15 cellular contexts compared by ENCODE assay signal in the genomic region with DNA sequence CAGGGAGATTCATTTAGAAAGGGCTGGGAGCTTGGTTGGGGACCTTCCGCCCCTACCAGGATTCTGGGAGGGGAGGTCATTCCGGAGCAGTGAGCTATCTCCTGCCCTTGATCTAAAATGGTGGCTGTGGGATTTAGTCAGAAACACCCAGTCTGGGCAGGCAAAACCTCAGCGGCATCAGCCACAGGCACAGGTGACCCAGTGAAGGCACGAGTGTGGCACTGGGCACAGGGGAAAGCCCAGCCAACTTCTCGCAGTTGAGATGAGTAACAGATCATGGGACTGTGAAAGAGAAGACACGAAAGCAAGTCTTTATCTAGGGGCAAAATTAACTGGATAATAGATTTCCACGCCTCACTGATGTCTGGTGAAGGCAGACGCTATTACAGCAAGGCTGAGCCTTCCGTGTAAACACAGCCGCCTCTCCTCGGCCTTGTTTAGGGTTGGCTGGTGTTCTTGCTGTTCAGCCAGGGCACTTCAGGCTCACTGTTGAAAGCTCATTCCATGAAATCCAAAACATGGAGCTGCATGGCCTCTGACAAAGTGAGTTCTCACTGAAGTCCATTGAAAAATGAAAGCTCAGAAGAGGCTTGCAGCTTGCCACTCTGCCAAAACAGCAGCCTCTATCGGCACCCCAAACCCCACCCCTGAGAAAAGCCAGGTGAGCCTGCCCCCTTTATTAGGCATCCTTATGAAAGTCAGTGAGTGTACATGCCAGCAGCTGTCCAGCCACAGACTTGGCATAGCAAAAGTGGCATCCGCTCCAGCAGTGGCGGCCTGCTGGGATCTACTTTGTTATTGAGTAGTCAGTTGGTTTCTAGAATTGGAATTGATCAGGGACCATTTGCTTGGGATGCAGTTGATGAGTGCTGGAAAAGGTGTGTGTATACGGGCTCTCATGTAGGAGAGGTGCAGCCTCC.
DNase-seq lines count a peak whose midpoint lies in the region; ATAC-seq and TF ChIP-seq lines count a peak whose summit lies in the region.
"Had no signal": no experiment of that assay in that cellular context is flagged by ENCODE, and none has a peak within 500 bp of the region (broad histone marks: within the 10 kb centered on the region; RNA-seq: fewer than 3 reads in every experiment).

No MANE protein-coding gene starts in this region.

- H3K27me3 Mint-ChIP-seq in activated T-cell treated with anti-CD3 and anti-CD28 coated beads, Interleukin-2, amount 50 U/mL, for 72 hours (ENCODE audit: low read depth), result peaks cover 17% of the 10 kb centered on the region
- H3K27me3 Mint-ChIP-seq in activated T-cell treated with anti-CD3 and anti-CD28 coated beads, Interleukin-2, amount 50 U/mL, for 4 hours (ENCODE audit: low read depth), result no peaks in the 10 kb centered on the region
- H3K27me3 Mint-ChIP-seq in CD14-positive monocyte (ENCODE audit: low read depth in 3 of 3), result peaks cover 0 to 4% (median 2%) of the 10 kb centered on the region in 3 donors
- no peaks in the 10 kb centered on the region for H3K27me3 Mint-ChIP-seq in immature natural killer cell (ENCODE audit: low read depth in 3 of 3)
- H3K27me3 Mint-ChIP-seq: activated naive CD4-positive, alpha-beta T cell treated with anti-CD3 and anti-CD28 coated beads, Interleukin-2, amount 10 ng/mL, durations not matched to agents 7 days and 5 days; CD8-positive, alpha-beta memory T cell; effector memory CD8-positive, alpha-beta T cell; naive thymus-derived CD4-positive, alpha-beta T cell; stimulated activated memory B cell treated with anti-CD40 and anti-IgM and Interleukin-4, amounts not matched to agents 10 μg/mL and 1 μg/mL and 100 μg/mL, for 72 hours had no signal

- peak overlapping the region in 58 of 59 donors; percentile 1 to 95 (median 86) for H3K27ac ChIP-seq in dorsolateral prefrontal cortex
- H3K27ac ChIP-seq in tibial artery, result peak overlapping the region; percentile 37 to 49

- no peaks in the 10 kb centered on the region for H3K9me3 ChIP-seq in tibial artery

- no peaks in the 10 kb centered on the region for H3K4me1 ChIP-seq in tibial artery

- ATAC-seq in activated T-cell treated with anti-CD3 and anti-CD28 coated beads, Interleukin-2, amount 50 U/mL, for 72 hours (replicated peaks in 1 of 2), result peak; percentile 34 to 53
- ATAC-seq in activated T-cell treated with anti-CD3 and anti-CD28 coated beads, Interleukin-2, amount 50 U/mL, for 4 hours, result no peak
- ATAC-seq in HG02798 (IDR thresholded peaks at IDR 0.05; ENCODE audit: poor library complexity, unreplicated experiment), result no peak
- ATAC-seq: effector memory CD8-positive, alpha-beta T cell; naive thymus-derived CD4-positive, alpha-beta T cell; stimulated activated memory B cell treated with anti-CD40 and anti-IgM and Interleukin-4, amounts not matched to agents 10 μg/mL and 1 μg/mL and 100 μg/mL, for 72 hours; T-cell had no signal

- no peak overlapping the region for H3K4me3 Mint-ChIP-seq in activated T-cell treated with anti-CD3 and anti-CD28 coated beads, Interleukin-2, amount 50 U/mL, for 72 hours
- no peak overlapping the region for H3K4me3 Mint-ChIP-seq in activated T-cell treated with anti-CD3 and anti-CD28 coated beads, Interleukin-2, amount 50 U/mL, for 4 hours
- H3K4me3 Mint-ChIP-seq in CD14-positive monocyte, result no peak overlapping the region
- H3K4me3 Mint-ChIP-seq in immature natural killer cell, result no peak overlapping the region
- H3K4me3 Mint-ChIP-seq: activated naive CD4-positive, alpha-beta T cell treated with anti-CD3 and anti-CD28 coated beads, Interleukin-2, amount 10 ng/mL, durations not matched to agents 7 days and 5 days; CD8-positive, alpha-beta memory T cell; effector memory CD8-positive, alpha-beta T cell; naive thymus-derived CD4-positive, alpha-beta T cell; stimulated activated memory B cell treated with anti-CD40 and anti-IgM and Interleukin-4, amounts not matched to agents 10 μg/mL and 1 μg/mL and 100 μg/mL, for 72 hours; T-cell had no signal

- H3K36me3 ChIP-seq in tibial artery, result no peaks in the 10 kb centered on the region

- H3K27me3 ChIP-seq in dorsolateral prefrontal cortex, result peaks cover 0 to 63% (median under 1%) of the 10 kb centered on the region in 45 donors
- no peaks in the 10 kb centered on the region for H3K27me3 ChIP-seq in tibial artery

- H3K4me3 ChIP-seq in dorsolateral prefrontal cortex, result peak overlapping the region in 1 of 59 donors; percentile 8
- no peak overlapping the region for H3K4me3 ChIP-seq in tibial artery

- TF ChIP-seq CTCF in dorsolateral prefrontal cortex (IDR thresholded peaks at IDR 0.05 in 54 of 56, conservative IDR thresholded peaks at IDR 0.05 in 2 of 56; ENCODE audit: low read depth in 1 of 56, partially characterized antibody in 56 of 56) (no peak), tibial artery (IDR thresholded peaks at IDR 0.05) (no peak), CD14-positive monocyte (IDR thresholded peaks at IDR 0.05) (no peak)

- H3K4me1 Mint-ChIP-seq in activated T-cell treated with anti-CD3 and anti-CD28 coated beads, Interleukin-2, amount 50 U/mL, for 72 hours (ENCODE audit: low read depth), result peaks cover 6% of the 10 kb centered on the region
- H3K4me1 Mint-ChIP-seq in activated T-cell treated with anti-CD3 and anti-CD28 coated beads, Interleukin-2, amount 50 U/mL, for 4 hours (ENCODE audit: low read depth), result no peaks in the 10 kb centered on the region
- no peaks in the 10 kb centered on the region for H3K4me1 Mint-ChIP-seq in CD14-positive monocyte
- H3K4me1 Mint-ChIP-seq in immature natural killer cell, result no peaks in the 10 kb centered on the region
- H3K4me1 Mint-ChIP-seq: activated naive CD4-positive, alpha-beta T cell treated with anti-CD3 and anti-CD28 coated beads, Interleukin-2, amount 10 ng/mL, durations not matched to agents 7 days and 5 days; CD8-positive, alpha-beta memory T cell; stimulated activated memory B cell treated with anti-CD40 and anti-IgM and Interleukin-4, amounts not matched to agents 10 μg/mL and 1 μg/mL and 100 μg/mL, for 72 hours had no signal

- H3K36me3 Mint-ChIP-seq in activated T-cell treated with anti-CD3 and anti-CD28 coated beads, Interleukin-2, amount 50 U/mL, for 72 hours (ENCODE audit: insufficient read depth in 2 of 2), result no peaks in the 10 kb centered on the region
- no peaks in the 10 kb centered on the region for H3K36me3 Mint-ChIP-seq in activated T-cell treated with anti-CD3 and anti-CD28 coated beads, Interleukin-2, amount 50 U/mL, for 4 hours (ENCODE audit: insufficient read depth)
- H3K36me3 Mint-ChIP-seq in CD14-positive monocyte, result no peaks in the 10 kb centered on the region
- no peaks in the 10 kb centered on the region for H3K36me3 Mint-ChIP-seq in immature natural killer cell
- H3K36me3 Mint-ChIP-seq: stimulated activated memory B cell treated with anti-CD40 and anti-IgM and Interleukin-4, amounts not matched to agents 10 μg/mL and 1 μg/mL and 100 μg/mL, for 72 hours; T-cell had no signal

- intact Hi-C loops in dorsolateral prefrontal cortex (cut with DNase I) (loop anchor here (2.0 kb wide), 2 partner anchors 61 to 99 kb away; no protein-coding TSS in a partner anchor), tibial artery (cut with DNase I; ENCODE audit: low total_unique reads) (no loop called here), CD14-positive monocyte (cut with micrococcal nuclease) (no loop called here)

- no peaks in the 10 kb centered on the region for H3K9me3 Mint-ChIP-seq in activated T-cell treated with anti-CD3 and anti-CD28 coated beads, Interleukin-2, amount 50 U/mL, for 72 hours
- H3K9me3 Mint-ChIP-seq in activated T-cell treated with anti-CD3 and anti-CD28 coated beads, Interleukin-2, amount 50 U/mL, for 4 hours, result no peaks in the 10 kb centered on the region
- H3K9me3 Mint-ChIP-seq in CD14-positive monocyte (peaks cover 0 to 5% (median 0%) of the 10 kb centered on the region in 7 donors), immature natural killer cell (no peaks in the 10 kb centered on the region)
- H3K9me3 Mint-ChIP-seq: activated naive CD4-positive, alpha-beta T cell treated with anti-CD3 and anti-CD28 coated beads, Interleukin-2, amount 10 ng/mL, durations not matched to agents 7 days and 5 days; CD8-positive, alpha-beta memory T cell; effector memory CD8-positive, alpha-beta T cell; stimulated activated memory B cell treated with anti-CD40 and anti-IgM and Interleukin-4, amounts not matched to agents 10 μg/mL and 1 μg/mL and 100 μg/mL, for 72 hours; T-cell had no signal

- no peak for DNase-seq in activated T-cell treated with anti-CD3 and anti-CD28 coated beads, Interleukin-2, amount 50 U/mL, for 72 hours
- DNase-seq in activated T-cell treated with anti-CD3 and anti-CD28 coated beads, Interleukin-2, amount 50 U/mL, for 4 hours, result no peak
- DNase-seq in dorsolateral prefrontal cortex (peak in 1 of 10 donors; percentile 34), myocyte (ENCODE audit: low read depth) (peak; percentile 84), tibial artery (peak in 1 of 2 donors; percentile 62), CD14-positive monocyte (ENCODE audit: low spot score) (no peak), immature natural killer cell (no peak)
- DNase-seq: activated CD4-positive, CD25-positive, alpha-beta regulatory T cell; activated naive CD4-positive, alpha-beta T cell treated with anti-CD3 and anti-CD28 coated beads, Interleukin-2, amount 10 ng/mL, durations not matched to agents 7 days and 5 days; CD8-positive, alpha-beta memory T cell; effector memory CD8-positive, alpha-beta T cell; naive thymus-derived CD4-positive, alpha-beta T cell; T-cell had no signal

- H3K27ac Mint-ChIP-seq in activated T-cell treated with anti-CD3 and anti-CD28 coated beads, Interleukin-2, amount 50 U/mL, for 72 hours, result no peak overlapping the region
- H3K27ac Mint-ChIP-seq in CD14-positive monocyte, result peak overlapping the region in 1 of 7 donors; percentile 32
- H3K27ac Mint-ChIP-seq in immature natural killer cell, result no peak overlapping the region
- H3K27ac Mint-ChIP-seq: activated naive CD4-positive, alpha-beta T cell treated with anti-CD3 and anti-CD28 coated beads, Interleukin-2, amount 10 ng/mL, durations not matched to agents 7 days and 5 days; CD8-positive, alpha-beta memory T cell; stimulated activated memory B cell treated with anti-CD40 and anti-IgM and Interleukin-4, amounts not matched to agents 10 μg/mL and 1 μg/mL and 100 μg/mL, for 72 hours; T-cell had no signal

Comparison
In these comparisons a context has a peak if more than half of its experiments do, and no peak if none do; other contexts are left out.
1. ATAC-seq: peak in activated T-cell treated with anti-CD3 and anti-CD28 coated beads, Interleukin-2, amount 50 U/mL, for 72 hours (2 of 2); none in activated T-cell treated with anti-CD3 and anti-CD28 coated beads, Interleukin-2, amount 50 U/mL, for 4 hours (0 of 2) and HG02798 (single experiment).
2. intact Hi-C loops: an anchor here in dorsolateral prefrontal cortex (2.0 kb wide); none called in tibial artery and CD14-positive monocyte.